10 cellular contexts compared by ENCODE assay signal in genomic region chr2:221716434-221717303, GRCh38.
A peak's percentile ranks its signal among the peaks of the same experiment; 100 is the strongest.
DNase-seq lines count a peak whose midpoint lies in the region; ATAC-seq and TF ChIP-seq lines count a peak whose summit lies in the region.
"Had no signal": no experiment of that assay in that cellular context is flagged by ENCODE, and none has a peak within 500 bp of the region (broad histone marks: within the 10 kb centered on the region; RNA-seq: fewer than 3 reads in every experiment).

No MANE protein-coding gene starts in this region.

- no peaks in the 10 kb centered on the region for H3K4me1 Mint-ChIP-seq in activated T-helper 2 cell treated with anti-CD3 and anti-CD28 coated beads, Interferon-gamma antibody, Interleukin-2, Interleukin-4, amounts not matched to agents 10 μg/mL and 5 μg/mL and 100 μg/mL, durations not matched to agents 14 hours and 24 hours and 36 hours (ENCODE audit: low read depth)
- H3K4me1 Mint-ChIP-seq in activated naive CD8-positive, alpha-beta T cell treated with anti-CD3 and anti-CD28 coated beads, Interleukin-2, amount 50 U/mL, for 24 hours: no peaks in the 10 kb centered on the region
- H3K4me1 Mint-ChIP-seq: natural killer cell had no signal

- H3K27ac Mint-ChIP-seq in activated T-helper 2 cell treated with anti-CD3 and anti-CD28 coated beads, Interferon-gamma antibody, Interleukin-2, Interleukin-4, amounts not matched to agents 10 μg/mL and 5 μg/mL and 100 μg/mL, durations not matched to agents 14 hours and 24 hours and 36 hours: peak overlapping the region; percentile 33
- H3K27ac Mint-ChIP-seq in activated naive CD8-positive, alpha-beta T cell treated with anti-CD3 and anti-CD28 coated beads, Interleukin-2, amount 50 U/mL, for 24 hours: no peak overlapping the region
- H3K27ac Mint-ChIP-seq: natural killer cell had no signal

- H3K79me2 ChIP-seq in OCI-LY7 (ENCODE audit: insufficient read depth, low read depth, low read length): no peaks in the 10 kb centered on the region

- intact Hi-C loops in activated T-helper 2 cell treated with anti-CD3 and anti-CD28 coated beads, Interferon-gamma antibody, Interleukin-2, Interleukin-4, amounts not matched to agents 10 μg/mL and 5 μg/mL and 100 μg/mL, durations not matched to agents 14 hours and 24 hours and 36 hours (cut with micrococcal nuclease): no loop called here
- intact Hi-C loops in left colon (cut with DNase I, micrococcal nuclease) (no loop called here), OCI-LY7 (cut with micrococcal nuclease; ENCODE audit: unreplicated experiment) (no loop called here)

- H3K4me2 ChIP-seq in OCI-LY7 (ENCODE audit: low read length): no peak overlapping the region

- H3K27me3 Mint-ChIP-seq in activated T-helper 2 cell treated with anti-CD3 and anti-CD28 coated beads, Interferon-gamma antibody, Interleukin-2, Interleukin-4, amounts not matched to agents 10 μg/mL and 5 μg/mL and 100 μg/mL, durations not matched to agents 14 hours and 24 hours and 36 hours (ENCODE audit: low read depth): no peaks in the 10 kb centered on the region
- H3K27me3 Mint-ChIP-seq in activated naive CD8-positive, alpha-beta T cell treated with anti-CD3 and anti-CD28 coated beads, Interleukin-2, amount 50 U/mL, for 24 hours: no peaks in the 10 kb centered on the region

- no peaks in the 10 kb centered on the region for H3K9me2 ChIP-seq in OCI-LY7 (ENCODE audit: insufficient read depth, low read length)

- CTCF ChIA-PET in OCI-LY7 (lab: Charles Lee; ENCODE audit: unreplicated experiment): no interaction called here

- no peak overlapping the region for H3K4me3 ChIP-seq in OCI-LY7 (ENCODE audit: low read depth, low read length, poor library complexity, severe bottlenecking)

- no peak overlapping the region for H3K27ac ChIP-seq in OCI-LY7 (ENCODE audit: low read depth, low read length, poor library complexity, severe bottlenecking)

- H3K4me3 Mint-ChIP-seq in activated T-helper 2 cell treated with anti-CD3 and anti-CD28 coated beads, Interferon-gamma antibody, Interleukin-2, Interleukin-4, amounts not matched to agents 10 μg/mL and 5 μg/mL and 100 μg/mL, durations not matched to agents 14 hours and 24 hours and 36 hours (ENCODE audit: low read depth): no peak overlapping the region
- H3K4me3 Mint-ChIP-seq in activated naive CD8-positive, alpha-beta T cell treated with anti-CD3 and anti-CD28 coated beads, Interleukin-2, amount 50 U/mL, for 24 hours: no peak overlapping the region
- H3K4me3 Mint-ChIP-seq: natural killer cell had no signal

- no TSS peak for BruUV-seq in OCI-LY7 (replicated peaks; lab: Mats Ljungman, UMichigan)

- no peak overlapping the region for H2AFZ ChIP-seq in OCI-LY7 (ENCODE audit: low read length)

- no peak for TF ChIP-seq CTCF in OCI-LY7 (conservative IDR thresholded peaks at IDR 0.05; ENCODE audit: low read length)

- H3K36me3 Mint-ChIP-seq in activated T-helper 2 cell treated with anti-CD3 and anti-CD28 coated beads, Interferon-gamma antibody, Interleukin-2, Interleukin-4, amounts not matched to agents 10 μg/mL and 5 μg/mL and 100 μg/mL, durations not matched to agents 14 hours and 24 hours and 36 hours (ENCODE audit: low read depth): no peaks in the 10 kb centered on the region
- H3K36me3 Mint-ChIP-seq in activated naive CD8-positive, alpha-beta T cell treated with anti-CD3 and anti-CD28 coated beads, Interleukin-2, amount 50 U/mL, for 24 hours (ENCODE audit: low read depth): no peaks in the 10 kb centered on the region
- H3K36me3 Mint-ChIP-seq: natural killer cell had no signal

- H3K4me1 ChIP-seq in OCI-LY7 (ENCODE audit: insufficient read depth, low read length, poor library complexity, severe bottlenecking): no peaks in the 10 kb centered on the region

- H3K9me3 ChIP-seq in OCI-LY7 (ENCODE audit: low read length): no peaks in the 10 kb centered on the region

- ATAC-seq in left colon: peak; percentile 98
- ATAC-seq in activated naive CD8-positive, alpha-beta T cell treated with anti-CD3 and anti-CD28 coated beads, Interleukin-2, amount 50 U/mL, for 24 hours: no peak
- ATAC-seq: natural killer cell had no signal

- H3K36me3 ChIP-seq in OCI-LY7 (ENCODE audit: insufficient read depth, low read length): no peaks in the 10 kb centered on the region

- no peaks in the 10 kb centered on the region for H4K20me1 ChIP-seq in OCI-LY7 (ENCODE audit: insufficient read depth, low read length)

- H3K9me3 Mint-ChIP-seq in activated T-helper 2 cell treated with anti-CD3 and anti-CD28 coated beads, Interferon-gamma antibody, Interleukin-2, Interleukin-4, amounts not matched to agents 10 μg/mL and 5 μg/mL and 100 μg/mL, durations not matched to agents 14 hours and 24 hours and 36 hours: no peaks in the 10 kb centered on the region
- peaks cover 5% of the 10 kb centered on the region for H3K9me3 Mint-ChIP-seq in activated naive CD8-positive, alpha-beta T cell treated with anti-CD3 and anti-CD28 coated beads, Interleukin-2, amount 50 U/mL, for 24 hours

- DNase-seq in COLO668 (lab: John Stamatoyannopoulos, UW; ENCODE audit: unreplicated experiment): peak; percentile 10
- peak; percentile 28 for DNase-seq in HK-2 (ENCODE audit: unreplicated experiment)
- no peak for DNase-seq in activated T-helper 2 cell treated with anti-CD3 and anti-CD28 coated beads, Interferon-gamma antibody, Interleukin-2, Interleukin-4, amounts not matched to agents 10 μg/mL and 5 μg/mL and 100 μg/mL, durations not matched to agents 14 hours and 24 hours and 36 hours (ENCODE audit: low spot score)
- DNase-seq in left colon: peak in 1 of 2 donors; percentile 33
- no peak for DNase-seq in OCI-LY7 (ENCODE audit: low spot score)
- no peak for DNase-seq in NCI-H187 (lab: John Stamatoyannopoulos, UW)
- no peak for DNase-seq in activated naive CD8-positive, alpha-beta T cell treated with anti-CD3 and anti-CD28 coated beads, Interleukin-2, amount 50 U/mL, for 24 hours
- DNase-seq in activated naive CD4-positive, alpha-beta T cell treated with anti-CD3 and anti-CD28 coated beads, Interleukin-2, amount 50 U/mL, for 16 hours: no peak
- DNase-seq: C1 segment of cervical spinal cord, natural killer cell had no signal

- POLR2A ChIA-PET in OCI-LY7 (lab: Charles Lee): interaction anchor here (0.6 kb wide), 1 partner anchor 56 kb away, joined by 3 read pairs; no protein-coding TSS in a partner anchor

Comparison
In these comparisons a context has a peak if more than half of its experiments do, and no peak if none do; other contexts are left out.
1. DNase-seq: peak in COLO668 (single experiment) and HK-2 (single experiment); none in activated T-helper 2 cell treated with anti-CD3 and anti-CD28 coated beads, Interferon-gamma antibody, Interleukin-2, Interleukin-4, amounts not matched to agents 10 μg/mL and 5 μg/mL and 100 μg/mL, durations not matched to agents 14 hours and 24 hours and 36 hours (single experiment), OCI-LY7 (single experiment), NCI-H187 (0 of 2), activated naive CD8-positive, alpha-beta T cell treated with anti-CD3 and anti-CD28 coated beads, Interleukin-2, amount 50 U/mL, for 24 hours (single experiment) and activated naive CD4-positive, alpha-beta T cell treated with anti-CD3 and anti-CD28 coated beads, Interleukin-2, amount 50 U/mL, for 16 hours (single experiment).